In genomic region chr7:100951888-100952560, GRCh38 we compare ENCODE assay signal across 37 cellular contexts. TPM values are rescaled to one million over a fixed set of nuclear protein-coding genes. Genes with fewer than 3 reads are reported as not detected.
DNase-seq lines count a peak whose midpoint lies in the region; ATAC-seq and TF ChIP-seq lines count a peak whose summit lies in the region.
"Had no signal": no experiment of that assay in that cellular context is flagged by ENCODE, and none has a peak within 500 bp of the region (broad histone marks: within the 10 kb centered on the region; RNA-seq: fewer than 3 reads in every experiment).

No MANE protein-coding gene starts in this region.

- no peaks in the 10 kb centered on the region for H3K9me3 ChIP-seq in H9 (ENCODE audit: control insufficient read depth, low read depth, low read length)
- H3K9me3 ChIP-seq in thyroid gland: no peaks in the 10 kb centered on the region
- H3K9me3 ChIP-seq: ascending aorta, BE2C, MG63, mucosa of descending colon, ovary, testis, vagina had no signal

- no peak for TF ChIP-seq CTCF in H9 (conservative IDR thresholded peaks at IDR 0.05)
- no peak for TF ChIP-seq CTCF in thyroid gland (IDR thresholded peaks at IDR 0.05)

- no peak overlapping the region for H3K56ac ChIP-seq in H9 (ENCODE audit: insufficient read length, low read depth, low read length)

- no peak overlapping the region for H3K4me3 Mint-ChIP-seq in H9
- H3K4me3 Mint-ChIP-seq: activated B cell treated with CpG ODN at 0.5 μM for 24 hours; CD8-positive, alpha-beta T cell; immature natural killer cell; nephron had no signal

- H3K79me1 ChIP-seq in H9 (ENCODE audit: insufficient read depth, low read depth, low read length, poor library complexity, severe bottlenecking): no peaks in the 10 kb centered on the region

- no peak overlapping the region for H2AK5ac ChIP-seq in H9 (ENCODE audit: insufficient read length, low read length)

- peak; percentile 66 for DNase-seq in activated CD8-positive, alpha-beta memory T cell treated with anti-CD3 and anti-CD28 coated beads, Interleukin-2, amount 50 U/mL, for 48 hours
- no peak for DNase-seq in activated CD8-positive, alpha-beta memory T cell treated with anti-CD3 and anti-CD28 coated beads for 24 hours
- peak; percentile 46 for DNase-seq in H9
- peak; percentile 47 for DNase-seq in ecto neural progenitor cell (ENCODE audit: low spot score)
- peak; percentile 14 to 45 for DNase-seq in stimulated activated CD8-positive, alpha-beta memory T cell treated with anti-CD3 and anti-CD28 coated beads, Interleukin-7, amount 100 ng/mL, for 48 hours (ENCODE audit: extremely low read depth in 1 of 2, low read depth in 1 of 2)
- DNase-seq in thyroid gland: no peak
- no peak for DNase-seq in NCI-H2081 (lab: John Stamatoyannopoulos, UW)
- DNase-seq: activated B cell treated with CpG ODN at 0.5 μM for 24 hours; activated CD4-positive, alpha-beta T cell treated with anti-CD3 and anti-CD28 coated beads, Interleukin-2, amount 50 U/mL, for 48 hours; activated naive CD4-positive, alpha-beta T cell treated with anti-CD3 and anti-CD28 coated beads, Interleukin-2, amount 50 U/mL, for 16 hours; BE2C; CD8-positive, alpha-beta T cell; effector CD4-positive, alpha-beta T cell; hypothalamus; immature natural killer cell; left cardiac atrium; MG63; mucosa of descending colon; NCI-H1417 treated with DMSO at 0.1 percent for 48 hours; NCI-H226; NCI-H526 treated with DMSO at 0.1 percent for 48 hours; NK-92 treated with Interleukin-12 subunit alpha and Interleukin-12 subunit beta, amount 100 ng/mL, for 24 hours; ovary; stimulated activated naive CD4-positive, alpha-beta T cell treated with Interleukin-2 at 50 U/mL for 16 hours; T-helper 1 cell; testis had no signal

- H2BK15ac ChIP-seq in H9 (ENCODE audit: low read depth, low read length): no peak overlapping the region

- H2AFZ ChIP-seq in H9 (ENCODE audit: low read length): no peak overlapping the region

- H3K23ac ChIP-seq in H9 (ENCODE audit: insufficient read length, low read depth, low read length): no peak overlapping the region

- H3K4me1 Mint-ChIP-seq in H9: peaks cover 13 to 18% of the 10 kb centered on the region in 2 experiments
- H3K4me1 Mint-ChIP-seq: activated B cell treated with CpG ODN at 0.5 μM for 24 hours, immature natural killer cell, nephron had no signal

- TF ChIP-seq POLR2A in thyroid gland (IDR thresholded peaks at IDR 0.05): no peak

- no peaks in the 10 kb centered on the region for H3K23me2 ChIP-seq in H9 (ENCODE audit: insufficient read length, low read depth, low read length, poor library complexity, severe bottlenecking)

- no peak overlapping the region for H2BK20ac ChIP-seq in H9 (ENCODE audit: low read depth, low read length, poor library complexity, severe bottlenecking)

- no peak for ATAC-seq in GM21515 (IDR thresholded peaks at IDR 0.05; ENCODE audit: unreplicated experiment)
- ATAC-seq: CD8-positive, alpha-beta T cell; left cardiac atrium; mucosa of descending colon had no signal

- no peak overlapping the region for H4K8ac ChIP-seq in H9 (replicated peaks; ENCODE audit: insufficient read length, low read depth, low read length)

- intact Hi-C loops in thyroid gland (cut with DNase I): no loop called here

- H3K4me3 ChIP-seq in thyroid gland (replicated peaks in 1 of 3): no peak overlapping the region
- H3K4me3 ChIP-seq: ascending aorta, lung, MG63, mucosa of descending colon, ovary, SK-N-MC, testis, vagina had no signal

- WGBS in H9 (ENCODE audit: extremely low coverage, insufficient read length, low lambda C conversion rate): no CpG with 5 or more reads among the region's 15 CpGs
- WGBS in thyroid gland, 2 donors: 67% methylated on average over 15 of the region's 15 CpGs

- H3K9ac ChIP-seq in H9 (ENCODE audit: extremely low read depth, insufficient read length, low read length): no peak overlapping the region
- H3K9ac ChIP-seq: KMS-11 had no signal

- H3K14ac ChIP-seq in H9 (ENCODE audit: insufficient read depth, low read length): no peak overlapping the region

- no peak overlapping the region for H3K18ac ChIP-seq in H9 (ENCODE audit: insufficient read length, low read depth, low read length)

- H3K36me3 ChIP-seq in thyroid gland: no peaks in the 10 kb centered on the region
- H3K36me3 ChIP-seq: ascending aorta, BE2C, MG63, ovary, vagina had no signal

- no peak overlapping the region for H3K4ac ChIP-seq in H9 (ENCODE audit: low read depth, low read length)

- H3T11ph ChIP-seq in H9 (ENCODE audit: low read length): no peak overlapping the region

- H4K5ac ChIP-seq in H9 (ENCODE audit: insufficient read length, low read depth, low read length): no peak overlapping the region

- H3K36me3 Mint-ChIP-seq in H9 (ENCODE audit: insufficient read depth in 1 of 3, low read depth in 3 of 3): no peaks in the 10 kb centered on the region
- H3K36me3 Mint-ChIP-seq: CD8-positive, alpha-beta T cell; immature natural killer cell had no signal

- H4K20me1 ChIP-seq in H9 (ENCODE audit: control insufficient read depth, insufficient read depth, insufficient read length): no peaks in the 10 kb centered on the region

- H4K91ac ChIP-seq in H9 (ENCODE audit: insufficient read length, low read depth, low read length): no peak overlapping the region

- H3K4me1 ChIP-seq in H9 (ENCODE audit: insufficient read depth, low read length) (peaks cover 8% of the 10 kb centered on the region; the same call in 1 of the 2 replicates), thyroid gland (no peaks in the 10 kb centered on the region)
- H3K4me1 ChIP-seq: ascending aorta, BE2C, testis, vagina had no signal

- no peak overlapping the region for H2BK12ac ChIP-seq in H9 (ENCODE audit: insufficient read length, low read depth, low read length)

- H3K27me3 ChIP-seq in H9 (ENCODE audit: insufficient read depth, low read length): no peaks in the 10 kb centered on the region
- no peaks in the 10 kb centered on the region for H3K27me3 ChIP-seq in thyroid gland
- H3K27me3 ChIP-seq: ascending aorta, ovary, testis, vagina had no signal

- no peak overlapping the region for H2BK5ac ChIP-seq in H9 (ENCODE audit: insufficient read length, low read length)

- no peaks in the 10 kb centered on the region for H3K79me2 ChIP-seq in H9 (ENCODE audit: insufficient read depth, low read length)

- H3K27me3 Mint-ChIP-seq in H9 (ENCODE audit: low read depth): 0 out of 2 replicates have a peak, but pooled peaks cover 2% of the 10 kb centered on the region

- no peak overlapping the region for H3K4me2 ChIP-seq in H9 (ENCODE audit: insufficient read depth, insufficient read length, low read length)
- H3K4me2 ChIP-seq: KMS-11 had no signal

- no peak overlapping the region for H3K27ac Mint-ChIP-seq in H9
- H3K27ac Mint-ChIP-seq: activated B cell treated with CpG ODN at 0.5 μM for 24 hours; CD8-positive, alpha-beta T cell; immature natural killer cell; nephron had no signal

- H3K27ac ChIP-seq in H9 (ENCODE audit: insufficient read length, low read depth, low read length) (no peak overlapping the region), thyroid gland (no peak overlapping the region)
- H3K27ac ChIP-seq: ascending aorta, epithelial cell of prostate, HL-60, KMS-11, ovary, SK-N-MC, testis, vagina had no signal

- H2BK120ac ChIP-seq in H9 (ENCODE audit: low read depth, low read length, poor library complexity, severe bottlenecking): no peak overlapping the region

- H3K9me3 Mint-ChIP-seq in H9: no peaks in the 10 kb centered on the region
- H3K9me3 Mint-ChIP-seq: activated B cell treated with CpG ODN at 0.5 μM for 24 hours; CD8-positive, alpha-beta T cell; immature natural killer cell; nephron had no signal

RNA-seq across cellular contexts. Expression of gene MUC3A, which starts 2.7 kb away (rescaled TPM):
- total RNA-seq in H9 (2021): 27.4 and 29.2 TPM in 2 replicates
- under 1 TPM; under 0.01 to 0.29 (median 0.22) TPM for total RNA-seq in thyroid gland
- total RNA-seq: activated B cell treated with CpG ODN at 0.5 μM for 24 hours; ascending aorta; CD8-positive, alpha-beta T cell; glomerular endothelial cell; skeletal muscle tissue had no signal

RNA-seq across cellular contexts. Expression of gene MUC12, which starts 17.3 kb away (rescaled TPM):
- total RNA-seq in H9 (2021): 11.5 and 12.2 TPM in 2 replicates
- total RNA-seq in thyroid gland: not detected
- total RNA-seq: activated B cell treated with CpG ODN at 0.5 μM for 24 hours; CD8-positive, alpha-beta T cell; glomerular endothelial cell; skeletal muscle tissue had no signal

RNA-seq across cellular contexts. Expression of gene ACHE, which starts 56.3 kb away (rescaled TPM):
- total RNA-seq in H9 (2021): 5.7 and 7.0 TPM in 2 replicates
- total RNA-seq in thyroid gland: 1 to 10 TPM; 1.0 to 4.8 (median 1.8) TPM

Comparison
In these comparisons a context has a peak if more than half of its experiments do, and no peak if none do; other contexts are left out.
1. DNase-seq: peak in activated CD8-positive, alpha-beta memory T cell treated with anti-CD3 and anti-CD28 coated beads, Interleukin-2, amount 50 U/mL, for 48 hours (single experiment), H9 (single experiment), ecto neural progenitor cell (single experiment) and stimulated activated CD8-positive, alpha-beta memory T cell treated with anti-CD3 and anti-CD28 coated beads, Interleukin-7, amount 100 ng/mL, for 48 hours (2 of 2); none in activated CD8-positive, alpha-beta memory T cell treated with anti-CD3 and anti-CD28 coated beads for 24 hours (single experiment), thyroid gland (0 of 2) and NCI-H2081 (0 of 2).
2. RNA of gene MUC3A, which starts 2.7 kb away (total RNA-seq): 27.4 to 29.2 TPM in H9; under 0.01 to 0.29 TPM in thyroid gland; every median in the first group is over 10 times any median in the second.
3. RNA of gene MUC12, which starts 17.3 kb away (total RNA-seq): 11.5 to 12.2 TPM in H9; not detected in thyroid gland; every median in the first group is over 10 times any median in the second.